In genomic region chr9:12274577-12274976, GRCh38 we compare ENCODE assay signal across 16 cellular contexts.
DNase-seq lines count a peak whose midpoint lies in the region; ATAC-seq, FAIRE-seq and TF ChIP-seq lines count a peak whose summit lies in the region.
"Had no signal": no experiment of that assay in that cellular context is flagged by ENCODE, and none has a peak within 500 bp of the region (broad histone marks: within the 10 kb centered on the region; RNA-seq: fewer than 3 reads in every experiment).

No MANE protein-coding gene starts in this region.

- intact Hi-C loops in aorta (cut with DNase I) (no loop called here), uterus (cut with DNase I; ENCODE audit: low total_unique reads) (no loop called here)

- DNase-seq in SK-MEL-5 (ENCODE audit: low read depth, low spot score) (peak; percentile 33), fibroblast of pulmonary artery (ENCODE audit: low read depth) (peak; percentile 1), occipital lobe (lab: John Stamatoyannopoulos, UW) (peak; percentile 28), aorta (no peak), uterus (no peak), NCI-H2107 treated with DMSO at 0.1 percent for 48 hours (lab: John Stamatoyannopoulos, UW; ENCODE audit: unreplicated experiment) (no peak), HTR-8/SVneo (ENCODE audit: insufficient read length, low spot score) (no peak)
- DNase-seq: BE2C; CD8-positive, alpha-beta memory T cell; IMR-90; Kasumi-1; NCI-H1417; NCI-H2029; NCI-H510A treated with DMSO at 0.1 percent for 48 hours; SIG-M5 had no signal

- no peaks in the 10 kb centered on the region for H3K36me3 ChIP-seq in aorta (ENCODE audit: control insufficient read depth in 1 of 2, insufficient read depth in 2 of 2, low read length in 1 of 2)
- no peaks in the 10 kb centered on the region for H3K36me3 ChIP-seq in uterus
- H3K36me3 ChIP-seq: BE2C had no signal

- in situ Hi-C loops in SK-MEL-5 (cut with HindIII; ENCODE audit: low pct_unique_long_range_greater_than_20kb, low sequenced_read_pairs) = no loop called here

- TF ChIP-seq POLR2A in uterus (IDR thresholded peaks at IDR 0.05) = no peak

- H3K27me3 ChIP-seq in aorta (ENCODE audit: control insufficient read depth in 1 of 2, insufficient read depth in 2 of 2, low read length in 1 of 2) = no peaks in the 10 kb centered on the region
- no peaks in the 10 kb centered on the region for H3K27me3 ChIP-seq in uterus
- H3K27me3 ChIP-seq: BE2C had no signal

- ATAC-seq in aorta (ENCODE audit: low FRiP score) = peak; percentile 52
- ATAC-seq: HCT116 had no signal

- no peak for FAIRE-seq in HTR-8/SVneo (lab: Jason Lieb, UNC)

- H3K4me3 ChIP-seq in fibroblast of pulmonary artery (replicated peaks; ENCODE audit: low read depth, low read length) = no peak overlapping the region
- no peak overlapping the region for H3K4me3 ChIP-seq in aorta (ENCODE audit: low read length in 2 of 2)
- no peak overlapping the region for H3K4me3 ChIP-seq in uterus

- H3K4me1 ChIP-seq in aorta (ENCODE audit: control insufficient read depth in 1 of 2, insufficient read depth in 2 of 2, low read length in 2 of 2) = no peaks in the 10 kb centered on the region
- no peaks in the 10 kb centered on the region for H3K4me1 ChIP-seq in uterus
- H3K4me1 ChIP-seq: BE2C had no signal

- H3K27ac ChIP-seq in aorta (ENCODE audit: low read depth in 1 of 2, low read length in 2 of 2) = no peak overlapping the region
- H3K27ac ChIP-seq in uterus = no peak overlapping the region

- WGBS in aorta, 2 donors = 12 to 23% methylated on average over 2 of the region's 2 CpGs

- TF ChIP-seq CTCF in fibroblast of pulmonary artery (IDR thresholded peaks at IDR 0.05; ENCODE audit: low read length, missing control alignments) (no peak), uterus (IDR thresholded peaks at IDR 0.05) (no peak)

- H3K9me3 ChIP-seq in aorta (ENCODE audit: control insufficient read depth, low read length) = no peaks in the 10 kb centered on the region
- no peaks in the 10 kb centered on the region for H3K9me3 ChIP-seq in uterus
- H3K9me3 ChIP-seq: BE2C had no signal

Comparison
In these comparisons a context has a peak if more than half of its experiments do, and no peak if none do; other contexts are left out.
1. DNase-seq: peak in SK-MEL-5 (single experiment), fibroblast of pulmonary artery (single experiment) and occipital lobe (single experiment); none in aorta (0 of 2), uterus (0 of 2), NCI-H2107 treated with DMSO at 0.1 percent for 48 hours (single experiment) and HTR-8/SVneo (single experiment).